Comparison of ENCODE assay signal across 1 cellular context in genomic region chr11:11416917-11417316, GRCh38.
TF ChIP-seq lines count a peak whose summit lies in the region.

No MANE protein-coding gene starts in this region.

TF ChIP-seq in GM23338, 12 proteins besides CTCF, POLR2A, EP300 and RAD21 (continued from another document):
- TF ChIP-seq ZNF462 (CRISPR knock-in tag; IDR thresholded peaks at IDR 0.05) (no peak), JUNB (IDR thresholded peaks at IDR 0.05; ENCODE audit: unreplicated experiment) (no peak), POLR2AphosphoS5 (IDR thresholded peaks at IDR 0.05; ENCODE audit: low read depth) (no peak), ZNF114 (CRISPR knock-in tag; IDR thresholded peaks at IDR 0.05) (no peak), CREB1 (CRISPR knock-in tag; IDR thresholded peaks at IDR 0.05; ENCODE audit: low read depth) (no peak), ZNF331 (CRISPR knock-in tag; IDR thresholded peaks at IDR 0.05; ENCODE audit: low read depth) (no peak), NANOG (IDR thresholded peaks at IDR 0.05; ENCODE audit: borderline replicate concordance) (no peak)
